Comparison of ENCODE assay signal across 30 cellular contexts in genomic region chr1:151943591-151943990, GRCh38. TPM values are rescaled to one million over a fixed set of nuclear protein-coding genes. Genes with fewer than 3 reads are reported as not detected.
DNase-seq lines count a peak whose midpoint lies in the region; ATAC-seq and TF ChIP-seq lines count a peak whose summit lies in the region.
"Had no signal": no experiment of that assay in that cellular context is flagged by ENCODE, and none has a peak within 500 bp of the region (broad histone marks: within the 10 kb centered on the region; RNA-seq: fewer than 3 reads in every experiment).

No MANE protein-coding gene starts in this region.

- H3K36me3 ChIP-seq in left ventricle myocardium inferior: no peaks in the 10 kb centered on the region
- no peaks in the 10 kb centered on the region for H3K36me3 ChIP-seq in adrenal gland (replicated peaks in 1 of 2)
- no peaks in the 10 kb centered on the region for H3K36me3 ChIP-seq in transverse colon
- no peaks in the 10 kb centered on the region for H3K36me3 ChIP-seq in gastrocnemius medialis
- H3K36me3 ChIP-seq: BE2C, neural progenitor cell, thyroid gland had no signal

- DNase-seq in left ventricle myocardium inferior (no peak), Right ventricle myocardium superior (no peak), adrenal gland (no peak), memory B cell (ENCODE audit: low spot score in 2 of 2) (no peak), transverse colon (no peak), gastrocnemius medialis (no peak), cerebellar cortex (ENCODE audit: low spot score) (no peak), HFFc6 (no peak)
- DNase-seq: activated CD4-positive, alpha-beta T cell treated with anti-CD3 and anti-CD28 coated beads for 1 hour; activated CD8-positive, alpha-beta T cell treated with anti-CD3 and anti-CD28 coated beads, Interleukin-2, amount 10 ng/mL, durations not matched to agents 7 days and 5 days; activated effector memory CD4-positive, alpha-beta T cell treated with Interleukin-2 at 50 U/mL for 16 hours; activated T-cell treated with anti-CD3 and anti-CD28 coated beads for 4 hours; aorta; BE2C; Caco-2; DMS79 treated with DMSO at 0.1 percent for 48 hours; glutamatergic neuron; H7; KG1; MM.1S; NCI-H1417; NCI-H2081; posterior cingulate gyrus; RPMI8226; stimulated activated naive CD4-positive, alpha-beta T cell treated with Interleukin-2 at 50 U/mL for 16 hours; thyroid gland had no signal

- H3K4me3 ChIP-seq in left ventricle myocardium inferior: no peak overlapping the region
- H3K4me3 ChIP-seq in adrenal gland: no peak overlapping the region
- H3K4me3 ChIP-seq in transverse colon: no peak overlapping the region
- H3K4me3 ChIP-seq in gastrocnemius medialis: no peak overlapping the region
- H3K4me3 ChIP-seq: neural progenitor cell, SK-N-MC, thyroid gland had no signal

- H3K27ac Mint-ChIP-seq in memory B cell (peak overlapping the region; percentile 97), HFFc6 (no peak overlapping the region)
- H3K27ac Mint-ChIP-seq: activated CD8-positive, alpha-beta T cell treated with anti-CD3 and anti-CD28 coated beads, Interleukin-2, amount 10 ng/mL, durations not matched to agents 7 days and 5 days; neural progenitor cell had no signal

- no peak overlapping the region for H3K4me3 Mint-ChIP-seq in memory B cell
- no peak overlapping the region for H3K4me3 Mint-ChIP-seq in HFFc6
- H3K4me3 Mint-ChIP-seq: activated CD8-positive, alpha-beta T cell treated with anti-CD3 and anti-CD28 coated beads, Interleukin-2, amount 10 ng/mL, durations not matched to agents 7 days and 5 days; activated naive CD8-positive, alpha-beta T cell; neural progenitor cell; T-helper 1 cell treated with Interleukin-12 subunit alpha and Interleukin-12 subunit beta and Interleukin-4 antibody, amounts not matched to agents 30 μg/mL and 1 μg/mL, for 36 hours had no signal

- H3K9me3 ChIP-seq in left ventricle myocardium inferior (replicated peaks) (no peaks in the 10 kb centered on the region), adrenal gland (replicated peaks in 1 of 3) (no peaks in the 10 kb centered on the region), transverse colon (no peaks in the 10 kb centered on the region), gastrocnemius medialis (no peaks in the 10 kb centered on the region)
- H3K9me3 ChIP-seq: BE2C, Caco-2, thyroid gland had no signal

- TF ChIP-seq POLR2A in adrenal gland (IDR thresholded peaks at IDR 0.05): no peak
- no peak for TF ChIP-seq POLR2A in transverse colon (IDR thresholded peaks at IDR 0.05)
- no peak for TF ChIP-seq POLR2A in gastrocnemius medialis (IDR thresholded peaks at IDR 0.05)

- 86 to 100% (median 96%) methylated on average over 1 of the region's 1 CpG for WGBS in adrenal gland, 4 donors
- WGBS in transverse colon (ENCODE audit: low coverage in 1 of 2), 2 donors: 96% methylated on average over 1 of the region's 1 CpG; no CpG with 5 or more reads in 1 of the 2 donors

- H3K9me3 Mint-ChIP-seq in memory B cell (peaks cover 3% of the 10 kb centered on the region), HFFc6 (no peaks in the 10 kb centered on the region)
- H3K9me3 Mint-ChIP-seq: neural progenitor cell; T-helper 1 cell treated with Interleukin-12 subunit alpha and Interleukin-12 subunit beta and Interleukin-4 antibody, amounts not matched to agents 30 μg/mL and 1 μg/mL, for 36 hours had no signal

- in situ Hi-C loops in transverse colon (cut with MboI; ENCODE audit: low pct_ligation_motif_present in 1 of 4, low pct_unique_long_range_greater_than_20kb in 1 of 4, low sequenced_read_pairs in 3 of 4): no loop called here
- in situ Hi-C loops in gastrocnemius medialis (cut with MboI; ENCODE audit: low sequenced_read_pairs in 4 of 4): no loop called here

- ATAC-seq in Right ventricle myocardium superior (ENCODE audit: poor library complexity): no peak
- ATAC-seq in memory B cell (ENCODE audit: low read depth): no peak
- ATAC-seq in gastrocnemius medialis: no peak
- ATAC-seq: activated CD8-positive, alpha-beta T cell treated with anti-CD3 and anti-CD28 coated beads, Interleukin-2, amount 10 ng/mL, durations not matched to agents 7 days and 5 days had no signal

- TF ChIP-seq EP300 in transverse colon (IDR thresholded peaks at IDR 0.05; ENCODE audit: low read depth): no peak

- intact Hi-C loops in left ventricle myocardium inferior (cut with micrococcal nuclease): no loop called here
- intact Hi-C loops in Right ventricle myocardium superior (cut with DNase I): no loop called here
- intact Hi-C loops in adrenal gland (cut with DNase I): no loop called here
- intact Hi-C loops in transverse colon (cut with DNase I; ENCODE audit: low total_unique reads): loop anchor here (1.0 kb wide), 1 partner anchor 39 kb away; no protein-coding TSS in a partner anchor
- intact Hi-C loops in gastrocnemius medialis (cut with DNase I; ENCODE audit: low total_unique reads): no loop called here

- H3K4me1 ChIP-seq in left ventricle myocardium inferior (peaks cover 65% of the 10 kb centered on the region), adrenal gland (replicated peaks in 1 of 2) (peaks cover 14 to 50% of the 10 kb centered on the region in 2 donors), transverse colon (peaks cover 35 to 58% (median 41%) of the 10 kb centered on the region in 4 donors), gastrocnemius medialis (peaks cover 8 to 13% of the 10 kb centered on the region in 2 donors)
- H3K4me1 ChIP-seq: neural progenitor cell had no signal

- H3K36me3 Mint-ChIP-seq in memory B cell: no peaks in the 10 kb centered on the region
- no peaks in the 10 kb centered on the region for H3K36me3 Mint-ChIP-seq in HFFc6 (ENCODE audit: low read depth)
- H3K36me3 Mint-ChIP-seq: neural progenitor cell had no signal

- H3K27me3 Mint-ChIP-seq in memory B cell (no peaks in the 10 kb centered on the region), HFFc6 (ENCODE audit: insufficient read depth) (no peaks in the 10 kb centered on the region)

- TF ChIP-seq CTCF in left ventricle myocardium inferior (IDR thresholded peaks at IDR 0.05; ENCODE audit: borderline replicate concordance) (no peak), adrenal gland (IDR thresholded peaks at IDR 0.05) (no peak), transverse colon (IDR thresholded peaks at IDR 0.05) (no peak), gastrocnemius medialis (IDR thresholded peaks at IDR 0.05 in 4 of 5, conservative IDR thresholded peaks at IDR 0.05 in 1 of 5) (no peak), HFFc6 (IDR thresholded peaks at IDR 0.05) (no peak)

- H3K27me3 ChIP-seq in left ventricle myocardium inferior (ENCODE audit: low read depth) (no peaks in the 10 kb centered on the region), adrenal gland (no peaks in the 10 kb centered on the region), transverse colon (no peaks in the 10 kb centered on the region), gastrocnemius medialis (no peaks in the 10 kb centered on the region)
- H3K27me3 ChIP-seq: neural progenitor cell, thyroid gland had no signal

- H3K4me1 Mint-ChIP-seq in memory B cell (peaks cover 20% of the 10 kb centered on the region), HFFc6 (ENCODE audit: low read depth) (peaks cover 49% of the 10 kb centered on the region)

- H3K27ac ChIP-seq in left ventricle myocardium inferior (replicated peaks) (peak overlapping the region; percentile 91), adrenal gland (peak overlapping the region in 4 of 5 donors; percentile 22 to 83 (median 48)), transverse colon (peak overlapping the region in 3 of 4 donors; percentile 73 to 77 (median 76)), gastrocnemius medialis (no peak overlapping the region)
- H3K27ac ChIP-seq: neural progenitor cell, SK-N-MC had no signal

RNA-seq across cellular contexts. Expression of gene THEM4, which starts 34.3 kb away (rescaled TPM):
- total RNA-seq in left ventricle myocardium inferior (15.8 TPM), Right ventricle myocardium superior (17.0 TPM), adrenal gland (10 to 100 TPM; 20.2 to 36.4 (median 25.3) TPM), transverse colon (10 to 100 TPM in 2 of 4 donors, 1 to 10 TPM in 2; 4.6 to 21.8 (median 9.5) TPM), gastrocnemius medialis (10 to 100 TPM in 1 of 4 donors, 1 to 10 TPM in 3; 7.7 to 21.8 (median 9.6) TPM)
- 10 to 100 TPM; 32.3 to 36.3 (median 34.9) TPM for polyA plus RNA-seq in adrenal gland
- 10 to 100 TPM in 1 of 6 experiments, 1 to 10 TPM in 5; 8.0 to 10.1 (median 9.3) TPM for total RNA-seq in HFFc6 (2021; fragmentation: NEBNext Ultra II Directional; extraction: Animal tissue kit (Norgen Biotek cat#: 25700))

RNA-seq across cellular contexts. Expression of gene S100A10, which starts 50.1 kb away (rescaled TPM):
- total RNA-seq in left ventricle myocardium inferior (186 TPM), Right ventricle myocardium superior (230 TPM), adrenal gland (100 to 1,000 TPM in 5 of 8 donors, 10 to 100 TPM in 3; 66.7 to 463 (median 262) TPM), transverse colon (100 to 1,000 TPM in 3 of 4 donors, 10 to 100 TPM in 1; 59.1 to 289 (median 251) TPM), gastrocnemius medialis (10 to 100 TPM in 3 of 4 donors, 1 to 10 TPM in 1; 6.4 to 60.3 (median 28.0) TPM)
- 100 to 1,000 TPM; 439 to 860 (median 798) TPM for polyA plus RNA-seq in adrenal gland
- 100 to 1,000 TPM; 390 to 518 (median 442) TPM for total RNA-seq in HFFc6 (2021; fragmentation: NEBNext Ultra II Directional; extraction: Animal tissue kit (Norgen Biotek cat#: 25700))

Comparison
In these comparisons a context has a peak if more than half of its experiments do, and no peak if none do; other contexts are left out.
1. H3K27ac ChIP-seq: peak in left ventricle myocardium inferior (single experiment), adrenal gland (4 of 5) and transverse colon (3 of 4); none in gastrocnemius medialis (0 of 4).